In genomic region chr16:82701302-82702022, GRCh38 we compare ENCODE assay signal across 16 cellular contexts.
DNase-seq lines count a peak whose midpoint lies in the region; ATAC-seq, FAIRE-seq and TF ChIP-seq lines count a peak whose summit lies in the region.
"Had no signal": no experiment of that assay in that cellular context is flagged by ENCODE, and none has a peak within 500 bp of the region (broad histone marks: within the 10 kb centered on the region; RNA-seq: fewer than 3 reads in every experiment).

No MANE protein-coding gene starts in this region.

- FAIRE-seq in bronchial epithelial cell (lab: Jason Lieb, UNC) (peak; percentile 58), HepG2 (lab: Jason Lieb, UNC) (no peak)

- H2AK5ac ChIP-seq in neuronal stem cell (ENCODE audit: low read depth, low read length) = no peak overlapping the region

- H3K4me3 ChIP-seq in BLaER1 = no peak overlapping the region
- no peak overlapping the region for H3K4me3 ChIP-seq in Karpas-422 (ENCODE audit: low read length)
- no peak overlapping the region for H3K4me3 ChIP-seq in bronchial epithelial cell (ENCODE audit: low read depth, low read length)
- no peak overlapping the region for H3K4me3 ChIP-seq in HepG2 (replicated peaks in 1 of 3; ENCODE audit: insufficient read depth in 1 of 3, low read depth in 2 of 3, low read length in 3 of 3)
- H3K4me3 ChIP-seq in neuronal stem cell (ENCODE audit: low read length in 2 of 2) = no peak overlapping the region
- H3K4me3 ChIP-seq: neural progenitor cell had no signal

- peak overlapping the region; percentile 22 for H3K4me2 ChIP-seq in BLaER1
- no peak overlapping the region for H3K4me2 ChIP-seq in Karpas-422 (ENCODE audit: low read depth, low read length, poor library complexity, severe bottlenecking)
- H3K4me2 ChIP-seq in HepG2 (ENCODE audit: low read depth, low read length) = no peak overlapping the region
- no peak overlapping the region for H3K4me2 ChIP-seq in neuronal stem cell (ENCODE audit: insufficient read depth, low read length, poor library complexity, severe bottlenecking)
- H3K4me2 ChIP-seq: neural progenitor cell had no signal

- no peak overlapping the region for H2BK15ac ChIP-seq in neuronal stem cell (ENCODE audit: low read length)

- H3K9ac ChIP-seq in BLaER1 (no peak overlapping the region), Karpas-422 (ENCODE audit: low read length) (no peak overlapping the region), HepG2 (ENCODE audit: insufficient read depth, low read depth, low read length) (no peak overlapping the region), neuronal stem cell (ENCODE audit: low read depth, low read length, poor library complexity) (no peak overlapping the region)
- H3K9ac ChIP-seq: neural progenitor cell had no signal

- H3K4me1 ChIP-seq in BLaER1 (peaks cover 42% of the 10 kb centered on the region), Karpas-422 (ENCODE audit: low read length) (no peaks in the 10 kb centered on the region; the same call in 1 of the 2 replicates), HepG2 (ENCODE audit: insufficient read depth, low read length) (no peaks in the 10 kb centered on the region), neuronal stem cell (ENCODE audit: control insufficient read depth in 2 of 2, insufficient read depth in 1 of 2, low read depth in 1 of 2, low read length in 2 of 2) (peaks cover 0 to 4% of the 10 kb centered on the region in 2 donors)

- no peak overlapping the region for H3K4ac ChIP-seq in neuronal stem cell (ENCODE audit: low read length)

- intact Hi-C loops in HepG2 (cut with micrococcal nuclease; ENCODE audit: unreplicated experiment) = no loop called here

- no peak overlapping the region for H3K18ac ChIP-seq in neuronal stem cell (ENCODE audit: low read length)

- peak; percentile 51 for DNase-seq in Karpas-422
- DNase-seq in bronchial epithelial cell (ENCODE audit: low read depth) = no peak
- no peak for DNase-seq in HepG2 (ENCODE audit: low spot score)
- DNase-seq in NCI-H1694 treated with DMSO at 0.1 percent for 48 hours (lab: John Stamatoyannopoulos, UW) = no peak
- DNase-seq in neuronal stem cell (ENCODE audit: low spot score) = no peak
- no peak for DNase-seq in NCI-H748 (lab: John Stamatoyannopoulos, UW; ENCODE audit: unreplicated experiment)
- DNase-seq: DMS153; effector memory CD4-positive, alpha-beta T cell; foreskin keratinocyte; GOT3; NCI-H1105; NCI-H2227 treated with DMSO at 0.1 percent for 48 hours; stimulated activated naive CD4-positive, alpha-beta T cell had no signal

- no peak for TF ChIP-seq POLR2A in HepG2 (IDR thresholded peaks at IDR 0.05; ENCODE audit: insufficient read depth in 1 of 2, low read depth in 2 of 2, low read length in 2 of 2)

- H2BK12ac ChIP-seq in neuronal stem cell (ENCODE audit: low read length) = no peak overlapping the region

- no peak overlapping the region for H2BK120ac ChIP-seq in neuronal stem cell (ENCODE audit: low read depth, low read length)

- no peak for ATAC-seq in HepG2
- no peak for ATAC-seq in HG03135 (IDR thresholded peaks at IDR 0.05; ENCODE audit: unreplicated experiment)

- H3K9me3 ChIP-seq in BLaER1 = no peaks in the 10 kb centered on the region; the same call in 1 of the 2 replicates
- H3K9me3 ChIP-seq in Karpas-422 (ENCODE audit: low read length) = no peaks in the 10 kb centered on the region
- H3K9me3 ChIP-seq in HepG2 (ENCODE audit: low read length) = no peaks in the 10 kb centered on the region
- no peaks in the 10 kb centered on the region for H3K9me3 ChIP-seq in neuronal stem cell (replicated peaks in 1 of 2; ENCODE audit: control insufficient read depth in 2 of 2, insufficient read depth in 1 of 2, low read depth in 1 of 2, low read length in 2 of 2)

- no peak overlapping the region for H4K91ac ChIP-seq in neuronal stem cell (ENCODE audit: low read depth, low read length, poor library complexity)

- no TSS peak for BruUV-seq in HepG2 (replicated peaks; lab: Mats Ljungman, UMichigan)

- in situ Hi-C loops in HepG2 (cut with HindIII; ENCODE audit: extremely low pct_ligation_motif_present, low pct_unique_long_range_greater_than_20kb) = no loop called here

- 11% methylated on average over 6 of the region's 6 CpGs for WGBS in HepG2 (ENCODE audit: low lambda C conversion rate)
- WGBS in neuronal stem cell (ENCODE audit: extremely low coverage in 2 of 2, insufficient read length in 2 of 2, insufficient replicate concordance in 1 of 2), 2 donors = no CpG with 5 or more reads among the region's 6 CpGs

- POLR2A ChIA-PET in HepG2 (lab: Yijun Ruan, JAX) = no interaction called here

- TF ChIP-seq EP300 in HepG2 (IDR thresholded peaks at IDR 0.05; ENCODE audit: low read depth in 2 of 2, low read length in 2 of 2) (no peak), HepG2 (CRISPR knock-in tag; IDR thresholded peaks at IDR 0.05; ENCODE audit: borderline replicate concordance) (no peak)

- TF ChIP-seq CTCF in bronchial epithelial cell (IDR thresholded peaks at IDR 0.05; ENCODE audit: insufficient read depth, low read length, severe bottlenecking) = no peak
- no peak for TF ChIP-seq CTCF in HepG2 (CRISPR knock-in tag; IDR thresholded peaks at IDR 0.05)

- H3K27ac ChIP-seq in BLaER1 = no peak overlapping the region
- no peak overlapping the region for H3K27ac ChIP-seq in Karpas-422 (ENCODE audit: low read length)
- no peak overlapping the region for H3K27ac ChIP-seq in HepG2 (ENCODE audit: extremely low read length, insufficient read depth, low read length)
- no peak overlapping the region for H3K27ac ChIP-seq in neuronal stem cell (replicated peaks; ENCODE audit: low read length)
- H3K27ac ChIP-seq: foreskin keratinocyte, neural progenitor cell had no signal

- H3K79me1 ChIP-seq in neuronal stem cell (ENCODE audit: low read depth, low read length) = no peaks in the 10 kb centered on the region

- no peak overlapping the region for H3K23ac ChIP-seq in neuronal stem cell (ENCODE audit: low read depth, low read length, poor library complexity)

- H2AFZ ChIP-seq in Karpas-422 (ENCODE audit: low read length) (no peak overlapping the region), HepG2 (ENCODE audit: low read length) (no peak overlapping the region), neuronal stem cell (ENCODE audit: low read length) (no peak overlapping the region)
- H2AFZ ChIP-seq: neural progenitor cell had no signal

- H3K79me2 ChIP-seq in Karpas-422 (ENCODE audit: low read length) = no peaks in the 10 kb centered on the region
- H3K79me2 ChIP-seq in HepG2 (ENCODE audit: insufficient read depth, low read length) = no peaks in the 10 kb centered on the region

- no peak overlapping the region for H4K8ac ChIP-seq in neuronal stem cell (ENCODE audit: low read depth, low read length)

- H4K20me1 ChIP-seq in BLaER1 = no peaks in the 10 kb centered on the region
- no peaks in the 10 kb centered on the region for H4K20me1 ChIP-seq in Karpas-422 (ENCODE audit: insufficient read depth, low read depth, low read length)
- H4K20me1 ChIP-seq in HepG2 (ENCODE audit: insufficient read depth, low read length) = no peaks in the 10 kb centered on the region

- no peaks in the 10 kb centered on the region for H3K36me3 ChIP-seq in BLaER1
- no peaks in the 10 kb centered on the region for H3K36me3 ChIP-seq in Karpas-422 (ENCODE audit: insufficient read depth, low read length)
- H3K36me3 ChIP-seq in bronchial epithelial cell (ENCODE audit: control insufficient read depth, insufficient read depth, low read length) = no peaks in the 10 kb centered on the region
- no peaks in the 10 kb centered on the region for H3K36me3 ChIP-seq in HepG2 (replicated peaks in 1 of 2; ENCODE audit: control insufficient read depth in 1 of 2, insufficient read depth in 2 of 2, low read length in 2 of 2)
- H3K36me3 ChIP-seq in neuronal stem cell (replicated peaks in 1 of 2; ENCODE audit: control insufficient read depth in 2 of 2, insufficient read depth in 2 of 2, low read length in 2 of 2) = no peaks in the 10 kb centered on the region
- H3K36me3 ChIP-seq: neural progenitor cell had no signal

- no peaks in the 10 kb centered on the region for H3K27me3 ChIP-seq in BLaER1
- no peaks in the 10 kb centered on the region for H3K27me3 ChIP-seq in Karpas-422 (ENCODE audit: low read length)
- no peaks in the 10 kb centered on the region for H3K27me3 ChIP-seq in bronchial epithelial cell (ENCODE audit: control insufficient read depth, insufficient read depth, low read length)
- H3K27me3 ChIP-seq in HepG2 (ENCODE audit: control insufficient read depth in 1 of 2, insufficient read depth in 2 of 2, low read length in 2 of 2) = no peaks in the 10 kb centered on the region; a peak in 1 of 5 replicates
- no peaks in the 10 kb centered on the region for H3K27me3 ChIP-seq in neuronal stem cell (ENCODE audit: control insufficient read depth in 3 of 3, insufficient read depth in 3 of 3, low read depth in 1 of 3, low read length in 3 of 3)
- H3K27me3 ChIP-seq: foreskin keratinocyte, neural progenitor cell had no signal

- no peak for TF ChIP-seq RAD21 in HepG2 (CRISPR knock-in tag; IDR thresholded peaks at IDR 0.05)

- no peaks in the 10 kb centered on the region for H3K9me2 ChIP-seq in Karpas-422 (replicated peaks; ENCODE audit: insufficient read depth, low read length)

- CTCF ChIA-PET in HepG2 (lab: Yijun Ruan, JAX; ENCODE audit: low intra/inter-chr PET ratio, low total read pairs) = no interaction called here

- no peak overlapping the region for H3K14ac ChIP-seq in neuronal stem cell (ENCODE audit: low read length)

- H2BK5ac ChIP-seq in neuronal stem cell (ENCODE audit: low read length) = no peak overlapping the region

TF ChIP-seq in HepG2, 621 proteins besides CTCF, POLR2A, EP300 and RAD21:
- TF ChIP-seq ZNF296 (CRISPR knock-in tag; conservative IDR thresholded peaks at IDR 0.05) (no peak), MNT (IDR thresholded peaks at IDR 0.05) (peak; percentile 18; the same call in 1 of the 2 replicates)
